8 cellular contexts compared by ENCODE assay signal in genomic region chr9:90921104-90921503, GRCh38.
DNase-seq lines count a peak whose midpoint lies in the region; ATAC-seq and TF ChIP-seq lines count a peak whose summit lies in the region.
"Had no signal": no experiment of that assay in that cellular context is flagged by ENCODE, and none has a peak within 500 bp of the region (broad histone marks: within the 10 kb centered on the region; RNA-seq: fewer than 3 reads in every experiment).

No MANE protein-coding gene starts in this region.

- H3K27ac ChIP-seq in right atrium auricular region = peak overlapping the region in 1 of 2 donors; percentile 62
- peak overlapping the region; percentile 54 for H3K27ac ChIP-seq in suprapubic skin

- POLR2A ChIA-PET in Caco-2 (lab: Charles Lee) = no interaction called here

- CTCF ChIA-PET in Caco-2 (lab: Charles Lee) = no interaction called here

- H3K4me1 ChIP-seq in right atrium auricular region (peaks cover 0 to 24% of the 10 kb centered on the region in 2 donors), suprapubic skin (peaks cover 28% of the 10 kb centered on the region), Caco-2 (no peaks in the 10 kb centered on the region)

- TF ChIP-seq CTCF in right atrium auricular region (IDR thresholded peaks at IDR 0.05) (peak in 1 of 2 donors; percentile 21), suprapubic skin (IDR thresholded peaks at IDR 0.05) (no peak), Caco-2 (IDR thresholded peaks at IDR 0.05; ENCODE audit: insufficient read depth in 1 of 2, low read depth in 1 of 2, low read length in 1 of 2, severe bottlenecking in 1 of 2, unreplicated experiment in 1 of 2) (no peak)

- no peaks in the 10 kb centered on the region for H3K27me3 Mint-ChIP-seq in Caco-2 (ENCODE audit: insufficient read depth, unreplicated experiment)

- H3K9me3 ChIP-seq in right atrium auricular region (no peaks in the 10 kb centered on the region), suprapubic skin (no peaks in the 10 kb centered on the region), Caco-2 (no peaks in the 10 kb centered on the region)

- no peaks in the 10 kb centered on the region for H3K9me3 Mint-ChIP-seq in Caco-2 (ENCODE audit: unreplicated experiment)
- H3K9me3 Mint-ChIP-seq: nephron had no signal

- H3K27me3 ChIP-seq in right atrium auricular region = no peaks in the 10 kb centered on the region
- no peaks in the 10 kb centered on the region for H3K27me3 ChIP-seq in suprapubic skin
- H3K27me3 ChIP-seq in Caco-2 (replicated peaks; ENCODE audit: control insufficient read depth, insufficient read depth, low read length) = no peaks in the 10 kb centered on the region

- no peaks in the 10 kb centered on the region for H3K36me3 Mint-ChIP-seq in Caco-2 (ENCODE audit: insufficient read depth, unreplicated experiment)

- 24% methylated on average over 8 of the region's 8 CpGs for WGBS in suprapubic skin

- TF ChIP-seq EP300 in suprapubic skin (IDR thresholded peaks at IDR 0.05) = peak; percentile 27

- H3K27ac Mint-ChIP-seq in Caco-2 (ENCODE audit: unreplicated experiment) = no peak overlapping the region

- intact Hi-C loops in Caco-2 (cut with micrococcal nuclease; ENCODE audit: unreplicated experiment) = no loop called here

- DNase-seq in NCI-H1092 (lab: John Stamatoyannopoulos, UW) = peak; percentile 82
- peak; percentile 31 for DNase-seq in amniotic epithelial cell (ENCODE audit: low read depth)
- peak; percentile 71 for DNase-seq in right atrium auricular region (ENCODE audit: low spot score)
- no peak for DNase-seq in suprapubic skin (ENCODE audit: low spot score in 2 of 2)
- no peak for DNase-seq in Caco-2

- ATAC-seq in GM19467 (IDR thresholded peaks at IDR 0.05; ENCODE audit: unreplicated experiment) = no peak
- no peak for ATAC-seq in HG03025 (IDR thresholded peaks at IDR 0.05; ENCODE audit: low FRiP score, unreplicated experiment)

- no peak for TF ChIP-seq POLR2A in suprapubic skin (IDR thresholded peaks at IDR 0.05)

- no peaks in the 10 kb centered on the region for H3K4me1 Mint-ChIP-seq in Caco-2 (ENCODE audit: low read depth, unreplicated experiment)

- H3K4me3 ChIP-seq in right atrium auricular region (no peak overlapping the region), suprapubic skin (no peak overlapping the region), Caco-2 (ENCODE audit: low read depth, low read length) (no peak overlapping the region)

- BruUV-seq in Caco-2 (replicated peaks; lab: Mats Ljungman, UMichigan) = no TSS peak

- H3K4me3 Mint-ChIP-seq in Caco-2 (ENCODE audit: unreplicated experiment) = no peak overlapping the region
- H3K4me3 Mint-ChIP-seq: nephron had no signal

- no peaks in the 10 kb centered on the region for H3K36me3 ChIP-seq in right atrium auricular region
- H3K36me3 ChIP-seq in suprapubic skin = no peaks in the 10 kb centered on the region
- H3K36me3 ChIP-seq in Caco-2 (ENCODE audit: control insufficient read depth, insufficient read depth, low read length) = no peaks in the 10 kb centered on the region

Comparison
In these comparisons a context has a peak if more than half of its experiments do, and no peak if none do; other contexts are left out.
1. DNase-seq: peak in NCI-H1092 (single experiment), amniotic epithelial cell (single experiment) and right atrium auricular region (single experiment); none in suprapubic skin (0 of 2) and Caco-2 (0 of 2).